In genomic region chr2:239580199-239580527, GRCh38 we compare ENCODE assay signal across 15 cellular contexts.
DNase-seq lines count a peak whose midpoint lies in the region; ATAC-seq and TF ChIP-seq lines count a peak whose summit lies in the region.
"Had no signal": no experiment of that assay in that cellular context is flagged by ENCODE, and none has a peak within 500 bp of the region (broad histone marks: within the 10 kb centered on the region; RNA-seq: fewer than 3 reads in every experiment).

No MANE protein-coding gene starts in this region.

- peak; percentile 23 for DNase-seq in activated CD4-positive, alpha-beta T cell treated with anti-CD3 and anti-CD28 coated beads for 36 hours
- DNase-seq in activated CD4-positive, alpha-beta T cell treated with anti-CD3 and anti-CD28 coated beads for 1 hour = no peak
- no peak for DNase-seq in smooth muscle cell (lab: John Stamatoyannopoulos, UW; ENCODE audit: unreplicated experiment)
- DNase-seq in psoas muscle = no peak
- DNase-seq: AML-193; C1 segment of cervical spinal cord; CD4-positive, alpha-beta memory T cell; GF-D8; H7 had no signal

- no peak overlapping the region for H3K9ac ChIP-seq in smooth muscle cell (ENCODE audit: low read depth)

- CTCF ChIA-PET in activated CD4-positive, alpha-beta T cell treated with anti-CD3 and anti-CD28 coated beads for 36 hours (lab: Charles Lee) = no interaction called here

- no peak for TF ChIP-seq CTCF in smooth muscle cell (IDR thresholded peaks at IDR 0.05; ENCODE audit: borderline replicate concordance, insufficient read depth, poor library complexity, severe bottlenecking)
- TF ChIP-seq CTCF in psoas muscle (IDR thresholded peaks at IDR 0.05) = no peak

- intact Hi-C loops in activated CD4-positive, alpha-beta T cell treated with anti-CD3 and anti-CD28 coated beads for 36 hours (cut with DNase I, micrococcal nuclease) = no loop called here
- intact Hi-C loops in psoas muscle (cut with DNase I) = loop anchor here in 1 of 2 donors (10.0 kb wide), 1 partner anchor 305 kb away; no protein-coding TSS in a partner anchor

- H3K36me3 ChIP-seq in KOPT-K1 (ENCODE audit: insufficient read depth, low read length) (no peaks in the 10 kb centered on the region), smooth muscle cell (ENCODE audit: low read depth) (no peaks in the 10 kb centered on the region), psoas muscle (ENCODE audit: insufficient read depth in 1 of 2, low read depth in 1 of 2) (no peaks in the 10 kb centered on the region)

- H3K4me1 ChIP-seq in smooth muscle cell (ENCODE audit: low read depth) = no peaks in the 10 kb centered on the region
- no peaks in the 10 kb centered on the region for H3K4me1 ChIP-seq in psoas muscle

- 84% methylated on average over 3 of the region's 3 CpGs for WGBS in smooth muscle cell (ENCODE audit: low lambda C conversion rate)
- 64 to 99% (median 95%) methylated on average over 3 of the region's 3 CpGs for WGBS in psoas muscle, 3 donors

- H3K4me3 Mint-ChIP-seq in activated CD4-positive, alpha-beta T cell treated with anti-CD3 and anti-CD28 coated beads for 36 hours = no peak overlapping the region
- H3K4me3 Mint-ChIP-seq: CD4-positive, alpha-beta memory T cell; GM23338 had no signal

- no peaks in the 10 kb centered on the region for H3K27me3 Mint-ChIP-seq in activated CD4-positive, alpha-beta T cell treated with anti-CD3 and anti-CD28 coated beads for 36 hours
- H3K27me3 Mint-ChIP-seq: CD4-positive, alpha-beta memory T cell had no signal

- no peaks in the 10 kb centered on the region for H3K36me3 Mint-ChIP-seq in activated CD4-positive, alpha-beta T cell treated with anti-CD3 and anti-CD28 coated beads for 36 hours (ENCODE audit: low read depth)
- H3K36me3 Mint-ChIP-seq: CD4-positive, alpha-beta memory T cell had no signal

- POLR2A ChIA-PET in activated CD4-positive, alpha-beta T cell treated with anti-CD3 and anti-CD28 coated beads for 36 hours (lab: Charles Lee) = no interaction called here

- no peaks in the 10 kb centered on the region for H3K9me3 Mint-ChIP-seq in activated CD4-positive, alpha-beta T cell treated with anti-CD3 and anti-CD28 coated beads for 36 hours (ENCODE audit: low read depth)

- peak overlapping the region; percentile 47 for H3K27ac ChIP-seq in KOPT-K1 (ENCODE audit: low read depth, low read length, poor library complexity, severe bottlenecking)
- H3K27ac ChIP-seq in smooth muscle cell (ENCODE audit: low read depth) = no peak overlapping the region
- H3K27ac ChIP-seq in psoas muscle = no peak overlapping the region
- H3K27ac ChIP-seq: 22Rv1, HL-60 had no signal

- no peak overlapping the region for H3K4me3 ChIP-seq in smooth muscle cell
- no peak overlapping the region for H3K4me3 ChIP-seq in psoas muscle
- H3K4me3 ChIP-seq: GM23338 had no signal

- no peaks in the 10 kb centered on the region for H3K27me3 ChIP-seq in smooth muscle cell (ENCODE audit: low read depth)
- H3K27me3 ChIP-seq in psoas muscle (ENCODE audit: insufficient read depth in 3 of 3, low read length in 2 of 3) = peaks cover 0 to 13% (median 0%) of the 10 kb centered on the region in 3 donors

- H3K27ac Mint-ChIP-seq in activated CD4-positive, alpha-beta T cell treated with anti-CD3 and anti-CD28 coated beads for 36 hours = no peak overlapping the region
- H3K27ac Mint-ChIP-seq: GM23338 had no signal

- H2AFZ ChIP-seq in smooth muscle cell (ENCODE audit: low read depth) = no peak overlapping the region
- H2AFZ ChIP-seq: GM23338 had no signal

- ATAC-seq in activated CD4-positive, alpha-beta T cell treated with anti-CD3 and anti-CD28 coated beads for 36 hours = no peak
- ATAC-seq in psoas muscle (no peak), GM18517 (IDR thresholded peaks at IDR 0.05; ENCODE audit: unreplicated experiment) (no peak), GM18520 (IDR thresholded peaks at IDR 0.05; ENCODE audit: unreplicated experiment) (no peak)
- ATAC-seq: GM23338 had no signal

- peaks cover 7% of the 10 kb centered on the region for H3K4me1 Mint-ChIP-seq in activated CD4-positive, alpha-beta T cell treated with anti-CD3 and anti-CD28 coated beads for 36 hours

- H3K9me3 ChIP-seq in KOPT-K1 (ENCODE audit: insufficient read depth, low read length, poor library complexity, severe bottlenecking) (no peaks in the 10 kb centered on the region), smooth muscle cell (replicated peaks; ENCODE audit: low read depth) (no peaks in the 10 kb centered on the region), psoas muscle (no peaks in the 10 kb centered on the region)

- H3K79me2 ChIP-seq in smooth muscle cell (ENCODE audit: low read depth) = no peaks in the 10 kb centered on the region

- peaks cover 7% of the 10 kb centered on the region for H3F3A ChIP-seq in smooth muscle cell (ENCODE audit: low read depth)

- no peaks in the 10 kb centered on the region for H4K20me1 ChIP-seq in smooth muscle cell (ENCODE audit: low read depth)

- peak overlapping the region; percentile 44 for H3K4me2 ChIP-seq in smooth muscle cell
- H3K4me2 ChIP-seq: GM23338 had no signal
